In genomic region chr3:16467368-16467767, GRCh38 we compare ENCODE assay signal across 9 cellular contexts. TPM values are rescaled to one million over a fixed set of nuclear protein-coding genes. Genes with fewer than 3 reads are reported as not detected.
DNase-seq lines count a peak whose midpoint lies in the region; ATAC-seq, FAIRE-seq and TF ChIP-seq lines count a peak whose summit lies in the region.
"Had no signal": no experiment of that assay in that cellular context is flagged by ENCODE, and none has a peak within 500 bp of the region (broad histone marks: within the 10 kb centered on the region; RNA-seq: fewer than 3 reads in every experiment).

No MANE protein-coding gene starts in this region.

- peaks cover 62% of the 10 kb centered on the region for H3K4me1 Mint-ChIP-seq in activated CD4-positive, alpha-beta T cell treated with anti-CD3 and anti-CD28 coated beads, Interleukin-2, amount 10 ng/mL, durations not matched to agents 7 days and 5 days

- H3K9me3 Mint-ChIP-seq in activated CD4-positive, alpha-beta T cell treated with anti-CD3 and anti-CD28 coated beads, Interleukin-2, amount 10 ng/mL, durations not matched to agents 7 days and 5 days: peaks cover 13% of the 10 kb centered on the region

- peak overlapping the region; percentile 8 for H3K4me3 Mint-ChIP-seq in activated CD4-positive, alpha-beta T cell treated with anti-CD3 and anti-CD28 coated beads, Interleukin-2, amount 10 ng/mL, durations not matched to agents 7 days and 5 days

- ATAC-seq in GM18508 (IDR thresholded peaks at IDR 0.05; ENCODE audit: insufficient read depth, unreplicated experiment): peak; percentile 73
- peak; percentile 93 for ATAC-seq in HG02678 (IDR thresholded peaks at IDR 0.05; ENCODE audit: unreplicated experiment)
- ATAC-seq in sciatic nerve: peak; percentile 27
- no peak for ATAC-seq in HG03025 (IDR thresholded peaks at IDR 0.05; ENCODE audit: low FRiP score, unreplicated experiment)

- H3K36me3 ChIP-seq in ovary: no peaks in the 10 kb centered on the region
- no peaks in the 10 kb centered on the region for H3K36me3 ChIP-seq in kidney (ENCODE audit: control insufficient read depth in 1 of 2, insufficient read depth in 2 of 2, low read length in 2 of 2)
- H3K36me3 ChIP-seq: neutrophil had no signal

- peaks cover 67% of the 10 kb centered on the region for H3K36me3 Mint-ChIP-seq in activated CD4-positive, alpha-beta T cell treated with anti-CD3 and anti-CD28 coated beads, Interleukin-2, amount 10 ng/mL, durations not matched to agents 7 days and 5 days (ENCODE audit: low read depth)

- H3K4me3 ChIP-seq in ovary (no peak overlapping the region), kidney (ENCODE audit: low read length in 2 of 2) (no peak overlapping the region)

- 86 to 88% (median 87%) methylated on average over 8 of the region's 9 CpGs for WGBS in ovary, 3 donors

- H3K27ac Mint-ChIP-seq in activated CD4-positive, alpha-beta T cell treated with anti-CD3 and anti-CD28 coated beads, Interleukin-2, amount 10 ng/mL, durations not matched to agents 7 days and 5 days: peak overlapping the region; percentile 71

- CTCF ChIA-PET in activated CD4-positive, alpha-beta T cell treated with anti-CD3 and anti-CD28 coated beads, Interleukin-2, amount 10 ng/mL, durations not matched to agents 7 days and 5 days (lab: Charles Lee): no interaction called here

- DNase-seq in activated CD4-positive, alpha-beta T cell treated with anti-CD3 and anti-CD28 coated beads, Interleukin-2, amount 10 ng/mL, durations not matched to agents 7 days and 5 days: peak; percentile 38
- no peak for DNase-seq in sciatic nerve (ENCODE audit: low spot score)
- DNase-seq in occipital lobe (lab: John Stamatoyannopoulos, UW): no peak
- DNase-seq in ovary: no peak
- DNase-seq in kidney: no peak

- TF ChIP-seq CTCF in ovary (IDR thresholded peaks at IDR 0.05) (no peak), kidney (IDR thresholded peaks at IDR 0.05; ENCODE audit: borderline replicate concordance, extremely low read depth, insufficient read depth) (no peak)

- H3K9ac ChIP-seq in kidney (ENCODE audit: low read length in 2 of 2): no peak overlapping the region

- no peaks in the 10 kb centered on the region for H3K27me3 Mint-ChIP-seq in activated CD4-positive, alpha-beta T cell treated with anti-CD3 and anti-CD28 coated beads, Interleukin-2, amount 10 ng/mL, durations not matched to agents 7 days and 5 days

- TF ChIP-seq POLR2A in ovary (IDR thresholded peaks at IDR 0.05): no peak

- H3K27ac ChIP-seq in ovary (no peak overlapping the region), kidney (ENCODE audit: low read depth in 2 of 2, low read length in 2 of 2) (no peak overlapping the region)
- H3K27ac ChIP-seq: neutrophil had no signal

- intact Hi-C loops in sciatic nerve (cut with DNase I) (no loop called here), ovary (cut with DNase I) (no loop called here), kidney (cut with DNase I) (no loop called here)

- no peak for FAIRE-seq in kidney (lab: Jason Lieb, UNC)

- no peaks in the 10 kb centered on the region for H3K9me3 ChIP-seq in ovary
- no peaks in the 10 kb centered on the region for H3K9me3 ChIP-seq in kidney (ENCODE audit: control insufficient read depth in 1 of 2, low read length in 2 of 2)
- H3K9me3 ChIP-seq: neutrophil had no signal

- TF ChIP-seq EP300 in ovary (IDR thresholded peaks at IDR 0.05): no peak

- POLR2A ChIA-PET in activated CD4-positive, alpha-beta T cell treated with anti-CD3 and anti-CD28 coated beads, Interleukin-2, amount 10 ng/mL, durations not matched to agents 7 days and 5 days (lab: Charles Lee): no interaction called here

- peaks cover 7% of the 10 kb centered on the region for H3K4me1 ChIP-seq in ovary (ENCODE audit: insufficient read depth)
- peaks cover 4% of the 10 kb centered on the region in 2 donors for H3K4me1 ChIP-seq in kidney (ENCODE audit: control insufficient read depth in 1 of 2, insufficient read depth in 1 of 2, low read depth in 1 of 2, low read length in 2 of 2)

- no peaks in the 10 kb centered on the region for H3K27me3 ChIP-seq in ovary
- H3K27me3 ChIP-seq: neutrophil had no signal

RNA-seq across cellular contexts. Expression of gene RFTN1, which starts 46.1 kb away (rescaled TPM):
- 10 to 100 TPM; 57.3 to 57.9 TPM for total RNA-seq in activated CD4-positive, alpha-beta T cell treated with anti-CD3 and anti-CD28 coated beads, Interleukin-2, amount 10 ng/mL, durations not matched to agents 7 days and 5 days
- total RNA-seq in sciatic nerve: 119 TPM
- total RNA-seq in occipital lobe: 6.4 TPM
- total RNA-seq in ovary: 10 to 100 TPM; 25.2 to 52.4 (median 42.5) TPM
- polyA plus RNA-seq in ovary: 10 to 100 TPM; 61.5 to 63.1 TPM
- 34.1 TPM for total RNA-seq in kidney
- polyA plus RNA-seq in kidney (ENCODE audit: insufficient read depth, low read depth, low replicate concordance): 15.3 TPM
